Comparison of ENCODE assay signal across 1 cellular context in the genomic region with DNA sequence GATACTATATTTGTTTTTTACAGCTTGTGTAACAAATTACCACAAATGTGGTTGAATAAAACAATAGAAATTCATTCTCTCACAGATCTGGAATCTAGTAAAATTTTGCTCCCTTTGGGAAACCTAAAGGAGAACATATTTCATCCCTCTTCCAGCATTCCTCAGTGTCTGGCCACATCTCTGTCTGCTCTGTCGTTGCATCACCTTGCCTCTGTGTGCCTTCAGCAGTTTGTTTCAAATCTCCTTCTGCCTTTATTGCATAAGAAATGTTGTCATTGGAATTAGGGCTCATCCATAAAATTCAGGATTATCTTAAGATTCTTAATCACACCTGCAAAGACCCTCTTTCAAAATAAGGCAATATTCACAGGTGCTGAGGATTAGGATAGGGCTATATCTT.
TF ChIP-seq lines count a peak whose summit lies in the region.

No MANE protein-coding gene starts in this region.

TF ChIP-seq in GM12891, 5 proteins besides CTCF, POLR2A, EP300 and RAD21:
- no peak for TF ChIP-seq POU2F2 (IDR thresholded peaks at IDR 0.05; ENCODE audit: low read depth, low read length)
- no peak for TF ChIP-seq PAX5 (IDR thresholded peaks at IDR 0.05; ENCODE audit: insufficient read depth, low read length, severe bottlenecking)
- no peak for TF ChIP-seq SPI1 (IDR thresholded peaks at IDR 0.05; ENCODE audit: low read depth, low read length)
- TF ChIP-seq TAF1 (IDR thresholded peaks at IDR 0.05; ENCODE audit: low read depth, low read length) = no peak
- TF ChIP-seq POLR2AphosphoS5 (IDR thresholded peaks at IDR 0.05; ENCODE audit: low read depth, low read length) = no peak
TF ChIP-seq in GM12891: peak in this region for 0.
